1 cellular context compared by ENCODE assay signal in the genomic region with DNA sequence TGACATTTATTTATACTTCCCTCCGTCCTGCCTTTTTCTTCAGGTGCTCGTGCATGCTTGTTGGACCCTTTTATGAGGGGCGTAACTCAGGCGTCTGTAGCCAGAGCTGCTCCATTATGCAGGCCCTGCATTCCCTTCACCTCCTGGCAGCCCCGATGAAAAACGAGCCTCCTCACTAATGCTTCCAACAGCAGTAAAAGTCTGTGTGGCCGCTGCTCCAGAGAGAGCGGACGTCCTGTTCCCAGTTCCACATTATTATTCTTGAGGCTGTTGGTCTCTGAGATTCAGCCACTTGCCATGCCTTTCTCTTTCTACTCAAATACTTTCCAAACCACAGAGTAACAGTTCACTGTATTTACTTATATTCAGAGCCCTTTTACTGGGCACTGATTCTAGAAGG.
TF ChIP-seq lines count a peak whose summit lies in the region.

No MANE protein-coding gene starts in this region.

TF ChIP-seq in WTC11, 78 proteins besides CTCF, POLR2A, EP300 and RAD21 (continued from another document):
- TF ChIP-seq ZNF512 (CRISPR knock-in tag; IDR thresholded peaks at IDR 0.05; ENCODE audit: borderline replicate concordance) (no peak), GABPB1 (CRISPR knock-in tag; IDR thresholded peaks at IDR 0.05) (no peak), ERG (CRISPR knock-in tag; IDR thresholded peaks at IDR 0.05) (no peak), IRF2 (CRISPR knock-in tag; IDR thresholded peaks at IDR 0.05; ENCODE audit: borderline replicate concordance, low read depth) (no peak), ZBTB21 (CRISPR knock-in tag; IDR thresholded peaks at IDR 0.05; ENCODE audit: borderline replicate concordance) (no peak), ZNF121 (CRISPR knock-in tag; IDR thresholded peaks at IDR 0.05) (no peak), TEAD1 (CRISPR knock-in tag; IDR thresholded peaks at IDR 0.05) (no peak), HMGA2 (CRISPR knock-in tag; IDR thresholded peaks at IDR 0.05) (no peak), EMX1 (CRISPR knock-in tag; IDR thresholded peaks at IDR 0.05) (no peak), SMAD3 (CRISPR knock-in tag; IDR thresholded peaks at IDR 0.05; ENCODE audit: borderline replicate concordance) (no peak), FOXK1 (CRISPR knock-in tag; IDR thresholded peaks at IDR 0.05) (no peak), SOX15 (CRISPR knock-in tag; IDR thresholded peaks at IDR 0.05) (no peak)
- TF ChIP-seq, protein P1, sequence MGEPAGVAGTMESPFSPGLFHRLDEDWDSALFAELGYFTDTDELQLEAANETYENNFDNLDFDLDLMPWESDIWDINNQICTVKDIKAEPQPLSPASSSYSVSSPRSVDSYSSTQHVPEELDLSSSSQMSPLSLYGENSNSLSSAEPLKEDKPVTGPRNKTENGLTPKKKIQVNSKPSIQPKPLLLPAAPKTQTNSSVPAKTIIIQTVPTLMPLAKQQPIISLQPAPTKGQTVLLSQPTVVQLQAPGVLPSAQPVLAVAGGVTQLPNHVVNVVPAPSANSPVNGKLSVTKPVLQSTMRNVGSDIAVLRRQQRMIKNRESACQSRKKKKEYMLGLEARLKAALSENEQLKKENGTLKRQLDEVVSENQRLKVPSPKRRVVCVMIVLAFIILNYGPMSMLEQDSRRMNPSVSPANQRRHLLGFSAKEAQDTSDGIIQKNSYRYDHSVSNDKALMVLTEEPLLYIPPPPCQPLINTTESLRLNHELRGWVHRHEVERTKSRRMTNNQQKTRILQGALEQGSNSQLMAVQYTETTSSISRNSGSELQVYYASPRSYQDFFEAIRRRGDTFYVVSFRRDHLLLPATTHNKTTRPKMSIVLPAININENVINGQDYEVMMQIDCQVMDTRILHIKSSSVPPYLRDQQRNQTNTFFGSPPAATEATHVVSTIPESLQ (CRISPR knock-in tag; IDR thresholded peaks at IDR 0.05), result no peak
- TF ChIP-seq, protein P2, sequence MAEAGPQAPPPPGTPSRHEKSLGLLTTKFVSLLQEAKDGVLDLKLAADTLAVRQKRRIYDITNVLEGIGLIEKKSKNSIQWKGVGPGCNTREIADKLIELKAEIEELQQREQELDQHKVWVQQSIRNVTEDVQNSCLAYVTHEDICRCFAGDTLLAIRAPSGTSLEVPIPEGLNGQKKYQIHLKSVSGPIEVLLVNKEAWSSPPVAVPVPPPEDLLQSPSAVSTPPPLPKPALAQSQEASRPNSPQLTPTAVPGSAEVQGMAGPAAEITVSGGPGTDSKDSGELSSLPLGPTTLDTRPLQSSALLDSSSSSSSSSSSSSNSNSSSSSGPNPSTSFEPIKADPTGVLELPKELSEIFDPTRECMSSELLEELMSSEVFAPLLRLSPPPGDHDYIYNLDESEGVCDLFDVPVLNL (CRISPR knock-in tag; IDR thresholded peaks at IDR 0.05; ENCODE audit: borderline replicate concordance, low read depth), result no peak
- TF ChIP-seq, protein P3, sequence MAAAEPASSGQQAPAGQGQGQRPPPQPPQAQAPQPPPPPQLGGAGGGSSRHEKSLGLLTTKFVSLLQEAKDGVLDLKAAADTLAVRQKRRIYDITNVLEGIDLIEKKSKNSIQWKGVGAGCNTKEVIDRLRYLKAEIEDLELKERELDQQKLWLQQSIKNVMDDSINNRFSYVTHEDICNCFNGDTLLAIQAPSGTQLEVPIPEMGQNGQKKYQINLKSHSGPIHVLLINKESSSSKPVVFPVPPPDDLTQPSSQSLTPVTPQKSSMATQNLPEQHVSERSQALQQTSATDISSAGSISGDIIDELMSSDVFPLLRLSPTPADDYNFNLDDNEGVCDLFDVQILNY (CRISPR knock-in tag; IDR thresholded peaks at IDR 0.05), result no peak
